ENCODE assay signal across 25 cellular contexts in genomic region chr22:33639588-33640254, GRCh38.
"Had no signal": no experiment of that assay in that cellular context is flagged by ENCODE, and none has a peak within 500 bp of the region (broad histone marks: within the 10 kb centered on the region; RNA-seq: fewer than 3 reads in every experiment).

No MANE protein-coding gene starts in this region.

- H3K27ac ChIP-seq: coronary artery, foreskin keratinocyte, lower lobe of right lung, pancreas, spleen, testis, tibial nerve, upper lobe of right lung, vagina had no signal

- H3K9me3 ChIP-seq: lower lobe of right lung, pancreas, testis, upper lobe of right lung, vagina had no signal

- H3K4me1 Mint-ChIP-seq: endodermal cell had no signal

- H3K36me3 ChIP-seq: lower lobe of right lung, pancreas, upper lobe of right lung, vagina had no signal

- DNase-seq: effector CD4-positive, alpha-beta T cell; endodermal cell; erythroblast; foreskin keratinocyte; kidney glomerular epithelial cell; lower lobe of right lung; midbrain; occipital lobe; pancreas; spleen; stimulated activated CD4-positive, alpha-beta T cell treated with anti-CD3 and anti-CD28 coated beads, Interleukin-15, amount 100 ng/mL, for 24 hours; stimulated activated CD4-positive, alpha-beta T cell treated with anti-CD3 and anti-CD28 coated beads, Interleukin-1b, Interleukin-23, amount 100 ng/mL, for 48 hours; stimulated activated CD4-positive, alpha-beta T cell treated with anti-CD3 and anti-CD28 coated beads, Interleukin-4, amount 100 ng/mL, for 24 hours; testis; upper lobe of right lung had no signal

- H3K4me3 ChIP-seq: coronary artery, lower lobe of right lung, pancreas, spleen, testis, tibial nerve, upper lobe of right lung, vagina had no signal

- H3K27me3 ChIP-seq: foreskin keratinocyte, pancreas, spleen, testis, tibial nerve, upper lobe of right lung, vagina had no signal

- H3K4me1 ChIP-seq: foreskin keratinocyte, lower lobe of right lung, pancreas, spleen, testis, tibial nerve, upper lobe of right lung, vagina had no signal

- H3K27ac Mint-ChIP-seq: endodermal cell; memory B cell; natural killer cell treated with Interleukin-12 subunit alpha and Interleukin-12 subunit beta and Interleukin-15 and Interleukin-18, amount 100 ng/mL, for 72 hours; progenitor cell of endocrine pancreas; stimulated activated memory B cell treated with anti-CD40 and anti-IgM and Interleukin-4, amounts not matched to agents 10 μg/mL and 1 μg/mL and 100 μg/mL, for 72 hours; stimulated activated naive CD8-positive, alpha-beta T cell treated with anti-CD3 and anti-CD28 coated beads, Interleukin-15, Interleukin-2, amounts not matched to agents 100 ng/mL and 50 ng/mL, for 24 hours had no signal

- H3K27me3 Mint-ChIP-seq: memory B cell; natural killer cell treated with Interleukin-12 subunit alpha and Interleukin-12 subunit beta and Interleukin-15 and Interleukin-18, amount 100 ng/mL, for 72 hours; progenitor cell of endocrine pancreas; stimulated activated memory B cell treated with anti-CD40 and anti-IgM and Interleukin-4, amounts not matched to agents 10 μg/mL and 1 μg/mL and 100 μg/mL, for 72 hours; stimulated activated naive CD8-positive, alpha-beta T cell treated with anti-CD3 and anti-CD28 coated beads, Interleukin-15, Interleukin-2, amounts not matched to agents 100 ng/mL and 50 ng/mL, for 24 hours had no signal

- H3K4me3 Mint-ChIP-seq: endodermal cell; memory B cell; natural killer cell treated with Interleukin-12 subunit alpha and Interleukin-12 subunit beta and Interleukin-15 and Interleukin-18, amount 100 ng/mL, for 72 hours; stimulated activated memory B cell treated with anti-CD40 and anti-IgM and Interleukin-4, amounts not matched to agents 10 μg/mL and 1 μg/mL and 100 μg/mL, for 72 hours; stimulated activated naive CD8-positive, alpha-beta T cell treated with anti-CD3 and anti-CD28 coated beads, Interleukin-15, Interleukin-2, amounts not matched to agents 100 ng/mL and 50 ng/mL, for 24 hours had no signal

- ATAC-seq: foreskin keratinocyte; left lobe of liver; lower lobe of right lung; natural killer cell treated with Interleukin-12 subunit alpha and Interleukin-12 subunit beta and Interleukin-15 and Interleukin-18, amount 100 ng/mL, for 72 hours; pancreas; sciatic nerve; stimulated activated memory B cell treated with anti-CD40 and anti-IgM and Interleukin-4, amounts not matched to agents 10 μg/mL and 1 μg/mL and 100 μg/mL, for 72 hours; upper lobe of right lung had no signal
